8 cellular contexts compared by ENCODE assay signal in genomic region chr2:196638765-196639164, GRCh38. TPM values are rescaled to one million over a fixed set of nuclear protein-coding genes. Genes with fewer than 3 reads are reported as not detected.
DNase-seq lines count a peak whose midpoint lies in the region; ATAC-seq and TF ChIP-seq lines count a peak whose summit lies in the region.

No MANE protein-coding gene starts in this region.

- H3K36me3 Mint-ChIP-seq in activated CD4-positive, alpha-beta T cell treated with anti-CD3 and anti-CD28 coated beads for 36 hours (ENCODE audit: low read depth): no peaks in the 10 kb centered on the region
- no peaks in the 10 kb centered on the region for H3K36me3 Mint-ChIP-seq in activated CD8-positive, alpha-beta T cell treated with anti-CD3 and anti-CD28 coated beads for 36 hours (ENCODE audit: low read depth)

- H3K9me2 ChIP-seq in hepatocyte (replicated peaks; ENCODE audit: insufficient read depth): no peaks in the 10 kb centered on the region

- no peak overlapping the region for H3K27ac ChIP-seq in hepatocyte
- no peak overlapping the region for H3K27ac ChIP-seq in spleen

- H3K27me3 ChIP-seq in hepatocyte: no peaks in the 10 kb centered on the region
- H3K27me3 ChIP-seq in spleen (replicated peaks in 1 of 7): no peaks in the 10 kb centered on the region

- no peak for TF ChIP-seq CTCF in activated CD8-positive, alpha-beta T cell treated with anti-CD3 and anti-CD28 coated beads for 36 hours (IDR thresholded peaks at IDR 0.05)
- TF ChIP-seq CTCF in hepatocyte (IDR thresholded peaks at IDR 0.05; ENCODE audit: poor library complexity) (no peak), spleen (IDR thresholded peaks at IDR 0.05 in 8 of 11, conservative IDR thresholded peaks at IDR 0.05 in 3 of 11) (no peak)

- intact Hi-C loops in activated CD4-positive, alpha-beta T cell treated with anti-CD3 and anti-CD28 coated beads for 36 hours (cut with DNase I, micrococcal nuclease): loop anchor here in 1 of 2 experiments (1.0 to 5.0 kb wide), 7 partner anchors 46 to 1067 kb away; partner anchors contain the start of genes COQ10B, GTF3C3, HECW2 and HSPE1
- intact Hi-C loops in activated CD8-positive, alpha-beta T cell treated with anti-CD3 and anti-CD28 coated beads for 36 hours (cut with micrococcal nuclease): no loop called here
- intact Hi-C loops in spleen (cut with DNase I; ENCODE audit: low total_unique reads): no loop called here

- CTCF ChIA-PET in activated CD4-positive, alpha-beta T cell treated with anti-CD3 and anti-CD28 coated beads for 36 hours (lab: Charles Lee): interaction anchor here (0.6 to 1.2 kb wide), 3 partner anchors 8 to 1300 kb away, joined by 3 read pairs; no protein-coding TSS in a partner anchor
- CTCF ChIA-PET in activated CD8-positive, alpha-beta T cell treated with anti-CD3 and anti-CD28 coated beads for 36 hours (lab: Charles Lee): interaction anchor here (1.0 to 1.1 kb wide), 4 partner anchors 19 to 341 kb away, joined by 3 read pairs; no protein-coding TSS in a partner anchor

- H2AFZ ChIP-seq in hepatocyte: peak overlapping the region; percentile 95

- POLR2A ChIA-PET in activated CD4-positive, alpha-beta T cell treated with anti-CD3 and anti-CD28 coated beads for 36 hours (lab: Charles Lee): no interaction called here
- POLR2A ChIA-PET in activated CD8-positive, alpha-beta T cell treated with anti-CD3 and anti-CD28 coated beads for 36 hours (lab: Charles Lee): interaction anchor here (0.9 to 1.1 kb wide), 2 partner anchors 20 to 48 kb away, joined by 3 to 4 read pairs; no protein-coding TSS in a partner anchor

- peaks cover 14% of the 10 kb centered on the region for H3K4me1 Mint-ChIP-seq in activated CD4-positive, alpha-beta T cell treated with anti-CD3 and anti-CD28 coated beads for 36 hours
- peaks cover 13% of the 10 kb centered on the region for H3K4me1 Mint-ChIP-seq in activated CD8-positive, alpha-beta T cell treated with anti-CD3 and anti-CD28 coated beads for 36 hours (ENCODE audit: low read depth)

- no peaks in the 10 kb centered on the region for H3K9me3 Mint-ChIP-seq in activated CD4-positive, alpha-beta T cell treated with anti-CD3 and anti-CD28 coated beads for 36 hours (ENCODE audit: low read depth)
- no peaks in the 10 kb centered on the region for H3K9me3 Mint-ChIP-seq in activated CD8-positive, alpha-beta T cell treated with anti-CD3 and anti-CD28 coated beads for 36 hours

- peaks cover 2% of the 10 kb centered on the region for H3K27me3 Mint-ChIP-seq in activated CD4-positive, alpha-beta T cell treated with anti-CD3 and anti-CD28 coated beads for 36 hours
- peaks cover 3% of the 10 kb centered on the region for H3K27me3 Mint-ChIP-seq in activated CD8-positive, alpha-beta T cell treated with anti-CD3 and anti-CD28 coated beads for 36 hours

- H3K4me2 ChIP-seq in hepatocyte: peak overlapping the region; percentile 79

- ATAC-seq in activated CD4-positive, alpha-beta T cell treated with anti-CD3 and anti-CD28 coated beads for 36 hours: no peak
- ATAC-seq in activated CD8-positive, alpha-beta T cell treated with anti-CD3 and anti-CD28 coated beads for 36 hours: no peak
- ATAC-seq in GM21737 (IDR thresholded peaks at IDR 0.05; ENCODE audit: unreplicated experiment) (no peak), HG02885 (IDR thresholded peaks at IDR 0.05; ENCODE audit: poor library complexity, unreplicated experiment) (no peak)

- H4K20me1 ChIP-seq in hepatocyte (ENCODE audit: insufficient read depth, poor library complexity, severe bottlenecking): no peaks in the 10 kb centered on the region

- H3K9me3 ChIP-seq in hepatocyte (ENCODE audit: low read depth): no peaks in the 10 kb centered on the region
- H3K9me3 ChIP-seq in spleen: peaks cover 0 to 3% (median 0%) of the 10 kb centered on the region in 8 donors

- peak overlapping the region; percentile 69 for H3K27ac Mint-ChIP-seq in activated CD4-positive, alpha-beta T cell treated with anti-CD3 and anti-CD28 coated beads for 36 hours
- H3K27ac Mint-ChIP-seq in activated CD8-positive, alpha-beta T cell treated with anti-CD3 and anti-CD28 coated beads for 36 hours: peak overlapping the region; percentile 76

- no peak overlapping the region for H3K4me3 ChIP-seq in hepatocyte
- H3K4me3 ChIP-seq in spleen: peak overlapping the region in 5 of 8 donors; percentile 52 to 81 (median 61)

- WGBS in hepatocyte (ENCODE audit: low lambda C conversion rate, missing lambda C conversion rate): 95% methylated on average over 19 of the region's 19 CpGs
- WGBS in spleen, 5 donors: 92 to 97% (median 95%) methylated on average over 19 of the region's 19 CpGs

- DNase-seq in activated CD4-positive, alpha-beta T cell treated with anti-CD3 and anti-CD28 coated beads for 36 hours: no peak
- DNase-seq in activated CD4-positive, alpha-beta T cell treated with anti-CD3 and anti-CD28 coated beads for 1 hour: no peak
- DNase-seq in activated CD8-positive, alpha-beta T cell treated with anti-CD3 and anti-CD28 coated beads for 36 hours: no peak
- DNase-seq in hepatocyte (ENCODE audit: low spot score): no peak
- peak; percentile 78 for DNase-seq in spleen
- no peak for DNase-seq in stimulated activated CD4-positive, alpha-beta T cell treated with anti-CD3 and anti-CD28 coated beads, Interleukin-2, amount 100 ng/mL, for 24 hours

- H3K36me3 ChIP-seq in hepatocyte (replicated peaks; ENCODE audit: insufficient read depth, low read depth) (no peaks in the 10 kb centered on the region), spleen (no peaks in the 10 kb centered on the region)

- TF ChIP-seq POLR2A in spleen (IDR thresholded peaks at IDR 0.05): no peak

- no peaks in the 10 kb centered on the region for H3K4me1 ChIP-seq in hepatocyte (ENCODE audit: insufficient read depth)
- H3K4me1 ChIP-seq in spleen: peaks cover 0 to 19% (median 12%) of the 10 kb centered on the region in 6 donors

- H3K79me2 ChIP-seq in hepatocyte: peaks cover 4% of the 10 kb centered on the region

- peak overlapping the region; percentile 93 for H3K4me3 Mint-ChIP-seq in activated CD4-positive, alpha-beta T cell treated with anti-CD3 and anti-CD28 coated beads for 36 hours
- H3K4me3 Mint-ChIP-seq in activated CD8-positive, alpha-beta T cell treated with anti-CD3 and anti-CD28 coated beads for 36 hours: peak overlapping the region; percentile 91

RNA-seq across cellular contexts. Expression of gene CCDC150, which starts 0.8 kb away (rescaled TPM):
- total RNA-seq in activated CD4-positive, alpha-beta T cell treated with anti-CD3 and anti-CD28 coated beads for 36 hours: 10 to 100 TPM; 11.8 to 14.6 TPM
- 10 to 100 TPM; 10.4 to 13.8 TPM for total RNA-seq in activated CD8-positive, alpha-beta T cell treated with anti-CD3 and anti-CD28 coated beads for 36 hours
- total RNA-seq in hepatocyte: 5.5 and 6.2 TPM in 2 replicates
- 5.5 and 6.6 TPM in 2 replicates for polyA plus RNA-seq in hepatocyte
- total RNA-seq in spleen: 1 to 10 TPM; 1.3 to 6.8 (median 2.5) TPM
- polyA plus RNA-seq in spleen: 1 to 10 TPM in 2 of 3 donors, under 1 TPM in 1; 0.54 to 1.5 (median 1.3) TPM

RNA-seq across cellular contexts. Expression of gene HECW2, which starts 45.4 kb away (rescaled TPM):
- total RNA-seq in activated CD4-positive, alpha-beta T cell treated with anti-CD3 and anti-CD28 coated beads for 36 hours: 1 to 10 TPM; 1.3 to 1.6 TPM
- total RNA-seq in activated CD8-positive, alpha-beta T cell treated with anti-CD3 and anti-CD28 coated beads for 36 hours: 1 to 10 TPM; 2.5 to 3.0 TPM
- total RNA-seq in hepatocyte: 2.4 and 2.6 TPM in 2 replicates
- 0.33 and 1.6 TPM in 2 replicates for polyA plus RNA-seq in hepatocyte
- total RNA-seq in spleen: 10 to 100 TPM in 6 of 7 donors, 1 to 10 TPM in 1; 10.0 to 85.0 (median 74.7) TPM
- 10 to 100 TPM in 1 of 3 donors, 1 to 10 TPM in 2; 2.4 to 15.0 (median 4.6) TPM for polyA plus RNA-seq in spleen
